9 cellular contexts compared by ENCODE assay signal in genomic region chr18:78032574-78032973, GRCh38.
"Had no signal": no experiment of that assay in that cellular context is flagged by ENCODE, and none has a peak within 500 bp of the region (broad histone marks: within the 10 kb centered on the region; RNA-seq: fewer than 3 reads in every experiment).

No MANE protein-coding gene starts in this region.

- ATAC-seq: GM23338, HCT116, K562 had no signal

- H3K36me3 ChIP-seq: HAP-1 had no signal

- FAIRE-seq: HTR-8/SVneo, K562 had no signal

- DNase-seq: H7, HFFc6, IMR-90, KG1 had no signal

- H3K9me3 ChIP-seq: HAP-1 had no signal

- H2AFZ ChIP-seq: GM23338 had no signal

- H3K4me1 ChIP-seq: HAP-1 had no signal

- H3K4me2 ChIP-seq: GM23338 had no signal

- H3K4me3 ChIP-seq: GM23338, HAP-1, K562 had no signal
